ENCODE assay signal across 9 cellular contexts in genomic region chr13:79491715-79492114, GRCh38. TPM values are rescaled to one million over a fixed set of nuclear protein-coding genes. Genes with fewer than 3 reads are reported as not detected.
A peak's percentile ranks its signal among the peaks of the same experiment; 100 is the strongest.
DNase-seq lines count a peak whose midpoint lies in the region; ATAC-seq and TF ChIP-seq lines count a peak whose summit lies in the region.
"Had no signal": no experiment of that assay in that cellular context is flagged by ENCODE, and none has a peak within 500 bp of the region (broad histone marks: within the 10 kb centered on the region; RNA-seq: fewer than 3 reads in every experiment).

No MANE protein-coding gene starts in this region.

- peaks cover 25% of the 10 kb centered on the region for H4K20me1 ChIP-seq in DND-41 (ENCODE audit: insufficient read depth, low read length)

- H3K9me3 ChIP-seq in DND-41 (ENCODE audit: insufficient read depth, low read length, severe bottlenecking) (no peaks in the 10 kb centered on the region), right lobe of liver (no peaks in the 10 kb centered on the region), tibial artery (no peaks in the 10 kb centered on the region)

- DNase-seq in DND-41, result no peak
- DNase-seq in LoVo (ENCODE audit: low spot score), result peak; percentile 44
- DNase-seq in choroid plexus epithelial cell (ENCODE audit: low read depth), result peak; percentile 88
- DNase-seq in nephron progenitor cell, result no peak
- DNase-seq in NCI-H2029 (lab: John Stamatoyannopoulos, UW), result no peak
- no peak for DNase-seq in HuH-7.5 (ENCODE audit: low spot score)
- no peak for DNase-seq in right lobe of liver
- no peak for DNase-seq in tibial artery
- DNase-seq: NCI-H2171 had no signal

- H2AFZ ChIP-seq in DND-41 (ENCODE audit: low read depth, low read length), result no peak overlapping the region

- peaks cover 19% of the 10 kb centered on the region for H3K36me3 ChIP-seq in DND-41 (ENCODE audit: insufficient read depth, low read length)
- no peaks in the 10 kb centered on the region for H3K36me3 ChIP-seq in right lobe of liver
- no peaks in the 10 kb centered on the region for H3K36me3 ChIP-seq in tibial artery

- H3K27me3 Mint-ChIP-seq in nephron progenitor cell (ENCODE audit: low read depth, poor library complexity), result peaks cover 4% of the 10 kb centered on the region

- intact Hi-C loops in right lobe of liver (cut with DNase I), result no loop called here
- intact Hi-C loops in tibial artery (cut with DNase I; ENCODE audit: low total_unique reads), result no loop called here

- H3K9ac ChIP-seq in DND-41 (ENCODE audit: low read depth, low read length), result peak overlapping the region; percentile 45

- H3K27ac Mint-ChIP-seq in nephron progenitor cell, result peak overlapping the region; percentile 30

- H3K4me3 ChIP-seq in DND-41 (ENCODE audit: low read depth in 1 of 2, low read length in 2 of 2) (peak overlapping the region in 1 of 2 experiments; percentile 34; a peak in 2 of 4 replicates), choroid plexus epithelial cell (ENCODE audit: low read depth, low read length) (no peak overlapping the region), right lobe of liver (no peak overlapping the region), tibial artery (no peak overlapping the region)

- H3K4me1 ChIP-seq in DND-41 (ENCODE audit: insufficient read depth, low read length), result peaks cover 100% of the 10 kb centered on the region
- H3K4me1 ChIP-seq in right lobe of liver, result peaks cover 0 to 8% (median 1%) of the 10 kb centered on the region in 4 donors
- H3K4me1 ChIP-seq in tibial artery, result peaks cover 0 to 18% (median 9%) of the 10 kb centered on the region in 4 donors

- H3K9me3 Mint-ChIP-seq in nephron progenitor cell, result no peaks in the 10 kb centered on the region

- peaks cover 9% of the 10 kb centered on the region for H3K36me3 Mint-ChIP-seq in nephron progenitor cell (ENCODE audit: low read depth)

- TF ChIP-seq CTCF in DND-41 (IDR thresholded peaks at IDR 0.05; ENCODE audit: borderline replicate concordance, extremely low read depth, low read length, poor library complexity, severe bottlenecking), result no peak
- TF ChIP-seq CTCF in choroid plexus epithelial cell (conservative IDR thresholded peaks at IDR 0.05; ENCODE audit: low read depth, low read length), result no peak
- TF ChIP-seq CTCF in nephron progenitor cell (IDR thresholded peaks at IDR 0.05), result no peak
- no peak for TF ChIP-seq CTCF in right lobe of liver (IDR thresholded peaks at IDR 0.05)
- no peak for TF ChIP-seq CTCF in tibial artery (IDR thresholded peaks at IDR 0.05)

- peaks cover 47% of the 10 kb centered on the region for H3K4me1 Mint-ChIP-seq in nephron progenitor cell

- H3K27me3 ChIP-seq in DND-41 (ENCODE audit: insufficient read depth, low read length, poor library complexity), result no peaks in the 10 kb centered on the region
- H3K27me3 ChIP-seq in right lobe of liver, result no peaks in the 10 kb centered on the region
- H3K27me3 ChIP-seq in tibial artery, result no peaks in the 10 kb centered on the region

- no peak overlapping the region for H3K4me3 Mint-ChIP-seq in nephron progenitor cell

- peaks cover 100% of the 10 kb centered on the region for H3K79me2 ChIP-seq in DND-41 (ENCODE audit: insufficient read depth, low read length)

- WGBS in right lobe of liver (ENCODE audit: insufficient coverage, low coverage, low lambda C conversion rate, missing lambda C conversion rate), result 52% methylated on average over 4 of the region's 4 CpGs

- peak overlapping the region; percentile 73 for H3K4me2 ChIP-seq in DND-41 (ENCODE audit: insufficient read depth, low read length)

- no peak for TF ChIP-seq POLR2A in right lobe of liver (IDR thresholded peaks at IDR 0.05)

- peak; percentile 30 for ATAC-seq in DND-41 (ENCODE audit: insufficient read depth, low read depth)
- no peak for ATAC-seq in right lobe of liver

- H3K27ac ChIP-seq in DND-41 (ENCODE audit: low read length) (peak overlapping the region; percentile 80), right lobe of liver (no peak overlapping the region), tibial artery (no peak overlapping the region)

RNA-seq across cellular contexts. Expression of gene NDFIP2, which starts 10.8 kb away (rescaled TPM):
- total RNA-seq in right lobe of liver, result 10 to 100 TPM; 20.3 to 32.7 (median 27.5) TPM

Comparison
In these comparisons a context has a peak if more than half of its experiments do, and no peak if none do; other contexts are left out.
1. DNase-seq: peak in LoVo (single experiment) and choroid plexus epithelial cell (single experiment); none in DND-41 (single experiment), nephron progenitor cell (single experiment), NCI-H2029 (single experiment), HuH-7.5 (single experiment), right lobe of liver (0 of 3) and tibial artery (0 of 2).